In genomic region chr11:86687083-86687799, GRCh38 we compare ENCODE assay signal across 21 cellular contexts. TPM values are rescaled to one million over a fixed set of nuclear protein-coding genes. Genes with fewer than 3 reads are reported as not detected.
DNase-seq lines count a peak whose midpoint lies in the region; ATAC-seq, FAIRE-seq and TF ChIP-seq lines count a peak whose summit lies in the region.
"Had no signal": no experiment of that assay in that cellular context is flagged by ENCODE, and none has a peak within 500 bp of the region (broad histone marks: within the 10 kb centered on the region; RNA-seq: fewer than 3 reads in every experiment).

No MANE protein-coding gene starts in this region.

- CTCF ChIA-PET in Caco-2 (lab: Charles Lee), result no interaction called here

- peaks cover 5% of the 10 kb centered on the region for H3K4me1 Mint-ChIP-seq in activated T-cell treated with anti-CD3 and anti-CD28 coated beads, Interleukin-2, amount 50 U/mL, for 4 hours (ENCODE audit: low read depth)
- peaks cover 39% of the 10 kb centered on the region for H3K4me1 Mint-ChIP-seq in astrocyte (ENCODE audit: low read depth, unreplicated experiment)
- peaks cover 24% of the 10 kb centered on the region for H3K4me1 Mint-ChIP-seq in stimulated activated naive CD8-positive, alpha-beta T cell treated with anti-CD3 and anti-CD28 coated beads, Interleukin-15, amount 100 ng/mL, for 72 hours
- peaks cover 28% of the 10 kb centered on the region for H3K4me1 Mint-ChIP-seq in Caco-2 (ENCODE audit: low read depth, unreplicated experiment)
- H3K4me1 Mint-ChIP-seq: activated naive CD8-positive, alpha-beta T cell treated with anti-CD3 and anti-CD28 coated beads, Interleukin-2, amount 10 ng/mL, durations not matched to agents 7 days and 5 days; CD8-positive, alpha-beta memory T cell had no signal

- FAIRE-seq in astrocyte (lab: Jason Lieb, UNC), result peak; percentile 26
- FAIRE-seq in kidney (lab: Jason Lieb, UNC), result peak; percentile 38

- no peaks in the 10 kb centered on the region for H4K20me1 ChIP-seq in astrocyte (ENCODE audit: insufficient read depth, low read length)

- H3K4me3 ChIP-seq in astrocyte (ENCODE audit: insufficient read depth, low read depth, low read length) (no peak overlapping the region), kidney (ENCODE audit: low read length in 2 of 2) (no peak overlapping the region), Caco-2 (ENCODE audit: low read depth, low read length) (no peak overlapping the region)
- H3K4me3 ChIP-seq: SJSA1, upper lobe of right lung had no signal

- no peak for DNase-seq in activated T-cell treated with anti-CD3 and anti-CD28 coated beads, Interleukin-2, amount 50 U/mL, for 4 hours
- no peak for DNase-seq in activated T-cell treated with anti-CD3 and anti-CD28 coated beads, Interleukin-2, amount 50 U/mL, for 48 hours
- DNase-seq in astrocyte (ENCODE audit: low read depth), result no peak
- DNase-seq in kidney, result no peak
- DNase-seq in stimulated activated naive CD8-positive, alpha-beta T cell treated with anti-CD3 and anti-CD28 coated beads, Interleukin-15, amount 100 ng/mL, for 72 hours, result no peak
- no peak for DNase-seq in D341Med (ENCODE audit: low spot score)
- DNase-seq in Caco-2, result no peak
- DNase-seq: activated CD8-positive, alpha-beta memory T cell treated with anti-CD3 and anti-CD28 coated beads for 24 hours; activated naive CD8-positive, alpha-beta T cell treated with anti-CD3 and anti-CD28 coated beads, Interleukin-2, amount 10 ng/mL, durations not matched to agents 7 days and 5 days; CD8-positive, alpha-beta memory T cell; central memory CD4-positive, alpha-beta T cell; endodermal cell; foreskin melanocyte; NCI-H1694; NCI-H345; stimulated activated naive CD4-positive, alpha-beta T cell treated with Interleukin-2 at 50 U/mL for 16 hours; upper lobe of right lung had no signal

- POLR2A ChIA-PET in Caco-2 (lab: Charles Lee), result no interaction called here

- no peak for TF ChIP-seq CTCF in astrocyte (IDR thresholded peaks at IDR 0.05; ENCODE audit: insufficient read depth, low read depth, low read length)
- TF ChIP-seq CTCF in kidney (IDR thresholded peaks at IDR 0.05; ENCODE audit: borderline replicate concordance, extremely low read depth, insufficient read depth), result no peak
- TF ChIP-seq CTCF in Caco-2 (IDR thresholded peaks at IDR 0.05; ENCODE audit: insufficient read depth in 1 of 2, low read depth in 1 of 2, low read length in 1 of 2, severe bottlenecking in 1 of 2, unreplicated experiment in 1 of 2), result no peak

- no peaks in the 10 kb centered on the region for H3K79me2 ChIP-seq in astrocyte (ENCODE audit: insufficient read depth, low read length)

- H3K27me3 Mint-ChIP-seq in activated T-cell treated with anti-CD3 and anti-CD28 coated beads, Interleukin-2, amount 50 U/mL, for 4 hours (ENCODE audit: low read depth), result no peaks in the 10 kb centered on the region
- H3K27me3 Mint-ChIP-seq in astrocyte (ENCODE audit: low read depth, unreplicated experiment), result no peaks in the 10 kb centered on the region
- peaks cover 9% of the 10 kb centered on the region for H3K27me3 Mint-ChIP-seq in stimulated activated naive CD8-positive, alpha-beta T cell treated with anti-CD3 and anti-CD28 coated beads, Interleukin-15, amount 100 ng/mL, for 72 hours
- H3K27me3 Mint-ChIP-seq in Caco-2 (ENCODE audit: insufficient read depth, unreplicated experiment), result no peaks in the 10 kb centered on the region

- H3K27ac Mint-ChIP-seq in astrocyte (ENCODE audit: unreplicated experiment) (no peak overlapping the region), Caco-2 (ENCODE audit: unreplicated experiment) (no peak overlapping the region)
- H3K27ac Mint-ChIP-seq in stimulated activated naive CD8-positive, alpha-beta T cell treated with anti-CD3 and anti-CD28 coated beads, Interleukin-15, amount 100 ng/mL, for 72 hours, result no peak overlapping the region
- H3K27ac Mint-ChIP-seq: activated naive CD8-positive, alpha-beta T cell treated with anti-CD3 and anti-CD28 coated beads, Interleukin-2, amount 10 ng/mL, durations not matched to agents 7 days and 5 days; CD8-positive, alpha-beta memory T cell; endodermal cell; mesothelial cell of epicardium had no signal

- H3K27ac ChIP-seq in astrocyte (ENCODE audit: low read depth, low read length) (no peak overlapping the region), kidney (ENCODE audit: low read depth in 2 of 2, low read length in 2 of 2) (peak overlapping the region in 1 of 2 donors; percentile 36)
- H3K27ac ChIP-seq: neutrophil, upper lobe of right lung had no signal

- H3K4me1 ChIP-seq in astrocyte (ENCODE audit: insufficient read depth, low read length) (peaks cover 20% of the 10 kb centered on the region), kidney (ENCODE audit: control insufficient read depth in 1 of 2, insufficient read depth in 1 of 2, low read depth in 1 of 2, low read length in 2 of 2) (peaks cover 0 to 5% of the 10 kb centered on the region in 2 donors), Caco-2 (peaks cover 8% of the 10 kb centered on the region)

- H3K9me3 ChIP-seq in astrocyte (ENCODE audit: insufficient read depth, low read depth, low read length) (no peaks in the 10 kb centered on the region), kidney (ENCODE audit: control insufficient read depth in 1 of 2, low read length in 2 of 2) (no peaks in the 10 kb centered on the region), Caco-2 (peaks cover 5% of the 10 kb centered on the region; the same call in 1 of the 2 replicates)
- H3K9me3 ChIP-seq: neutrophil, SJSA1, upper lobe of right lung had no signal

- no peaks in the 10 kb centered on the region for H3K27me3 ChIP-seq in astrocyte (ENCODE audit: insufficient read depth, low read length)
- no peaks in the 10 kb centered on the region for H3K27me3 ChIP-seq in Caco-2 (replicated peaks; ENCODE audit: control insufficient read depth, insufficient read depth, low read length)
- H3K27me3 ChIP-seq: neutrophil, SJSA1, upper lobe of right lung had no signal

- no peak overlapping the region for H3K4me3 Mint-ChIP-seq in activated T-cell treated with anti-CD3 and anti-CD28 coated beads, Interleukin-2, amount 50 U/mL, for 4 hours
- H3K4me3 Mint-ChIP-seq in astrocyte (ENCODE audit: unreplicated experiment) (no peak overlapping the region), Caco-2 (ENCODE audit: unreplicated experiment) (no peak overlapping the region)
- no peak overlapping the region for H3K4me3 Mint-ChIP-seq in stimulated activated naive CD8-positive, alpha-beta T cell treated with anti-CD3 and anti-CD28 coated beads, Interleukin-15, amount 100 ng/mL, for 72 hours
- H3K4me3 Mint-ChIP-seq: activated naive CD8-positive, alpha-beta T cell treated with anti-CD3 and anti-CD28 coated beads, Interleukin-2, amount 10 ng/mL, durations not matched to agents 7 days and 5 days; CD8-positive, alpha-beta memory T cell; endodermal cell; mesothelial cell of epicardium had no signal

- intact Hi-C loops in kidney (cut with DNase I), result no loop called here
- intact Hi-C loops in Caco-2 (cut with micrococcal nuclease; ENCODE audit: unreplicated experiment), result no loop called here

- H2AFZ ChIP-seq in astrocyte (ENCODE audit: low read depth, low read length), result no peak overlapping the region

- no peaks in the 10 kb centered on the region for H3K9me3 Mint-ChIP-seq in activated T-cell treated with anti-CD3 and anti-CD28 coated beads, Interleukin-2, amount 50 U/mL, for 4 hours
- peaks cover 3% of the 10 kb centered on the region for H3K9me3 Mint-ChIP-seq in astrocyte (ENCODE audit: unreplicated experiment)
- H3K9me3 Mint-ChIP-seq in stimulated activated naive CD8-positive, alpha-beta T cell treated with anti-CD3 and anti-CD28 coated beads, Interleukin-15, amount 100 ng/mL, for 72 hours, result no peaks in the 10 kb centered on the region
- peaks cover 7% of the 10 kb centered on the region for H3K9me3 Mint-ChIP-seq in Caco-2 (ENCODE audit: unreplicated experiment)
- H3K9me3 Mint-ChIP-seq: activated naive CD8-positive, alpha-beta T cell treated with anti-CD3 and anti-CD28 coated beads, Interleukin-2, amount 10 ng/mL, durations not matched to agents 7 days and 5 days; endodermal cell; mesothelial cell of epicardium had no signal

- H3K36me3 ChIP-seq in astrocyte (ENCODE audit: insufficient read depth, low read length), result no peaks in the 10 kb centered on the region
- no peaks in the 10 kb centered on the region for H3K36me3 ChIP-seq in kidney (ENCODE audit: control insufficient read depth in 1 of 2, insufficient read depth in 2 of 2, low read length in 2 of 2)
- no peaks in the 10 kb centered on the region for H3K36me3 ChIP-seq in Caco-2 (ENCODE audit: control insufficient read depth, insufficient read depth, low read length)
- H3K36me3 ChIP-seq: neutrophil, SJSA1, upper lobe of right lung had no signal

- no peaks in the 10 kb centered on the region for H3K36me3 Mint-ChIP-seq in activated T-cell treated with anti-CD3 and anti-CD28 coated beads, Interleukin-2, amount 50 U/mL, for 4 hours (ENCODE audit: insufficient read depth)
- H3K36me3 Mint-ChIP-seq in astrocyte (ENCODE audit: low read depth, unreplicated experiment) (no peaks in the 10 kb centered on the region), Caco-2 (ENCODE audit: insufficient read depth, unreplicated experiment) (no peaks in the 10 kb centered on the region)
- H3K36me3 Mint-ChIP-seq: activated naive CD8-positive, alpha-beta T cell treated with anti-CD3 and anti-CD28 coated beads, Interleukin-2, amount 10 ng/mL, durations not matched to agents 7 days and 5 days; CD8-positive, alpha-beta memory T cell; mesothelial cell of epicardium had no signal

- BruUV-seq in Caco-2 (replicated peaks; lab: Mats Ljungman, UMichigan), result no TSS peak

- H3K4me2 ChIP-seq in astrocyte (ENCODE audit: low read length), result no peak overlapping the region

- ATAC-seq in activated T-cell treated with anti-CD3 and anti-CD28 coated beads, Interleukin-2, amount 50 U/mL, for 4 hours, result peak; percentile 70 to 72
- ATAC-seq in stimulated activated naive CD8-positive, alpha-beta T cell treated with anti-CD3 and anti-CD28 coated beads, Interleukin-15, amount 100 ng/mL, for 72 hours, result peak; percentile 60
- no peak for ATAC-seq in HG03432 (IDR thresholded peaks at IDR 0.05; ENCODE audit: unreplicated experiment)
- ATAC-seq: upper lobe of right lung had no signal

- H3K9ac ChIP-seq in astrocyte (ENCODE audit: low read length) (no peak overlapping the region), kidney (ENCODE audit: low read length in 2 of 2) (no peak overlapping the region)

RNA-seq across cellular contexts. Expression of gene ME3, which starts 14.8 kb away (rescaled TPM):
- 10 to 100 TPM in 1 of 3 donors, 1 to 10 TPM in 2; 5.3 to 10.3 (median 8.3) TPM for total RNA-seq in activated T-cell treated with anti-CD3 and anti-CD28 coated beads, Interleukin-2, amount 50 U/mL, for 4 hours
- total RNA-seq in astrocyte, result 26.5 and 28.6 TPM in 2 replicates
- total RNA-seq in kidney, result 13.2 TPM
- 32.2 TPM for polyA plus RNA-seq in kidney (ENCODE audit: insufficient read depth, low read depth, low replicate concordance)
- 32.8 and 36.9 TPM in 2 replicates for total RNA-seq in Caco-2 (2022)
- polyA plus RNA-seq: CD8-positive, alpha-beta memory T cell had no signal
